ENCODE assay signal across 27 cellular contexts in genomic region chr17:18371455-18371854, GRCh38. TPM values are rescaled to one million over a fixed set of nuclear protein-coding genes. Genes with fewer than 3 reads are reported as not detected.
A peak's percentile ranks its signal among the peaks of the same experiment; 100 is the strongest.
DNase-seq lines count a peak whose midpoint lies in the region; ATAC-seq, FAIRE-seq and TF ChIP-seq lines count a peak whose summit lies in the region.
"Had no signal": no experiment of that assay in that cellular context is flagged by ENCODE, and none has a peak within 500 bp of the region (broad histone marks: within the 10 kb centered on the region; RNA-seq: fewer than 3 reads in every experiment).

No MANE protein-coding gene starts in this region.

- CTCF ChIA-PET in activated CD4-positive, alpha-beta T cell treated with anti-CD3 and anti-CD28 coated beads for 36 hours (lab: Charles Lee): no interaction called here

- ATAC-seq in activated CD4-positive, CD25-positive, alpha-beta regulatory T cell treated with anti-CD3 and anti-CD28 coated beads, Interleukin-2, amount 50 U/mL, for 24 hours: peak; percentile 50 to 51
- peak; percentile 33; the same call in 1 of the 3 replicates for ATAC-seq in RWPE2 (ENCODE audit: low read depth)
- ATAC-seq in stimulated activated effector memory CD8-positive, alpha-beta T cell treated with anti-CD3 and anti-CD28 coated beads, Interleukin-12 subunit alpha, Interleukin-12 subunit beta, amount 100 ng/mL, for 72 hours: peak; percentile 56
- ATAC-seq in GM21515 (IDR thresholded peaks at IDR 0.05; ENCODE audit: unreplicated experiment): no peak
- no peak for ATAC-seq in activated CD4-positive, alpha-beta T cell treated with anti-CD3 and anti-CD28 coated beads for 36 hours
- ATAC-seq: Right ventricle myocardium inferior had no signal

- H3K9me3 ChIP-seq in RWPE2 (ENCODE audit: severe bottlenecking): no peaks in the 10 kb centered on the region
- H3K9me3 ChIP-seq: SJSA1 had no signal

- intact Hi-C loops in activated CD4-positive, alpha-beta T cell treated with anti-CD3 and anti-CD28 coated beads for 36 hours (cut with DNase I, micrococcal nuclease): no loop called here

- DNase-seq in activated CD4-positive, CD25-positive, alpha-beta regulatory T cell (lab: John Stamatoyannopoulos, UW): no peak
- peak; percentile 32 for DNase-seq in GM13976 (ENCODE audit: low spot score)
- DNase-seq in RWPE2 (ENCODE audit: low spot score): no peak
- DNase-seq in stimulated activated effector memory CD8-positive, alpha-beta T cell treated with anti-CD3 and anti-CD28 coated beads, Interleukin-12 subunit alpha, Interleukin-12 subunit beta, amount 100 ng/mL, for 72 hours (ENCODE audit: low spot score in 2 of 2): no peak
- no peak for DNase-seq in activated CD4-positive, alpha-beta T cell treated with anti-CD3 and anti-CD28 coated beads for 36 hours
- no peak for DNase-seq in HTR-8/SVneo (ENCODE audit: insufficient read length, low spot score)
- DNase-seq: AML-193, GM23248, H9, Karpas-422, NCI-H1694 treated with DMSO at 0.1 percent for 48 hours, NCI-H2081 treated with DMSO at 0.1 percent for 48 hours, NCI-H2171 treated with DMSO at 0.1 percent for 48 hours, NCI-H524 treated with DMSO at 0.1 percent for 48 hours, NCI-H82, OCI-M1 had no signal

- H3K27ac ChIP-seq in RWPE2 (ENCODE audit: poor library complexity, severe bottlenecking): no peak overlapping the region
- H3K27ac ChIP-seq: 22Rv1, C4-2B, GM23248, SJSA1 had no signal

- H3K27me3 Mint-ChIP-seq in activated CD4-positive, alpha-beta T cell treated with anti-CD3 and anti-CD28 coated beads for 36 hours: peaks cover 5% of the 10 kb centered on the region

- no peaks in the 10 kb centered on the region for H3K36me3 ChIP-seq in RWPE2 (ENCODE audit: low read depth)
- H3K36me3 ChIP-seq: SJSA1 had no signal

- H3K4me1 ChIP-seq in RWPE2 (ENCODE audit: insufficient read depth, poor library complexity, severe bottlenecking): no peaks in the 10 kb centered on the region

- H3K4me1 Mint-ChIP-seq in stimulated activated effector memory CD8-positive, alpha-beta T cell treated with anti-CD3 and anti-CD28 coated beads, Interleukin-12 subunit alpha, Interleukin-12 subunit beta, amount 100 ng/mL, for 72 hours: peaks cover 15% of the 10 kb centered on the region
- no peaks in the 10 kb centered on the region for H3K4me1 Mint-ChIP-seq in activated CD4-positive, alpha-beta T cell treated with anti-CD3 and anti-CD28 coated beads for 36 hours
- H3K4me1 Mint-ChIP-seq: H9 had no signal

- H3K9me3 Mint-ChIP-seq in stimulated activated effector memory CD8-positive, alpha-beta T cell treated with anti-CD3 and anti-CD28 coated beads, Interleukin-12 subunit alpha, Interleukin-12 subunit beta, amount 100 ng/mL, for 72 hours: no peaks in the 10 kb centered on the region
- no peaks in the 10 kb centered on the region for H3K9me3 Mint-ChIP-seq in activated CD4-positive, alpha-beta T cell treated with anti-CD3 and anti-CD28 coated beads for 36 hours (ENCODE audit: low read depth)

- H3K4me3 ChIP-seq in RWPE2 (ENCODE audit: severe bottlenecking): no peak overlapping the region
- H3K4me3 ChIP-seq: GM23248, SJSA1 had no signal

- no peak for FAIRE-seq in HTR-8/SVneo (lab: Jason Lieb, UNC)
- FAIRE-seq: D721Med, GM12892, RCC 7860 had no signal

- no peaks in the 10 kb centered on the region for H3K27me3 ChIP-seq in RWPE2 (ENCODE audit: insufficient read depth, poor library complexity, severe bottlenecking)
- H3K27me3 ChIP-seq: SJSA1 had no signal

- in situ Hi-C loops in GM13976 (cut with MboI; ENCODE audit: low sequenced_read_pairs, unreplicated experiment): no loop called here

- POLR2A ChIA-PET in activated CD4-positive, alpha-beta T cell treated with anti-CD3 and anti-CD28 coated beads for 36 hours (lab: Charles Lee): no interaction called here

- TF ChIP-seq CTCF in GM13976 (IDR thresholded peaks at IDR 0.05; ENCODE audit: borderline replicate concordance, control extremely low read depth, extremely low read depth, insufficient read depth, missing control alignments) (no peak), RWPE2 (IDR thresholded peaks at IDR 0.05; ENCODE audit: poor library complexity, severe bottlenecking) (no peak)

- no peaks in the 10 kb centered on the region for H3K36me3 Mint-ChIP-seq in stimulated activated effector memory CD8-positive, alpha-beta T cell treated with anti-CD3 and anti-CD28 coated beads, Interleukin-12 subunit alpha, Interleukin-12 subunit beta, amount 100 ng/mL, for 72 hours
- H3K36me3 Mint-ChIP-seq in activated CD4-positive, alpha-beta T cell treated with anti-CD3 and anti-CD28 coated beads for 36 hours (ENCODE audit: low read depth): no peaks in the 10 kb centered on the region

- no peak overlapping the region for H3K4me3 Mint-ChIP-seq in stimulated activated effector memory CD8-positive, alpha-beta T cell treated with anti-CD3 and anti-CD28 coated beads, Interleukin-12 subunit alpha, Interleukin-12 subunit beta, amount 100 ng/mL, for 72 hours
- H3K4me3 Mint-ChIP-seq in activated CD4-positive, alpha-beta T cell treated with anti-CD3 and anti-CD28 coated beads for 36 hours: no peak overlapping the region
- H3K4me3 Mint-ChIP-seq: H9 had no signal

- no peak overlapping the region for H3K27ac Mint-ChIP-seq in stimulated activated effector memory CD8-positive, alpha-beta T cell treated with anti-CD3 and anti-CD28 coated beads, Interleukin-12 subunit alpha, Interleukin-12 subunit beta, amount 100 ng/mL, for 72 hours
- no peak overlapping the region for H3K27ac Mint-ChIP-seq in activated CD4-positive, alpha-beta T cell treated with anti-CD3 and anti-CD28 coated beads for 36 hours
- H3K27ac Mint-ChIP-seq: H9 had no signal

RNA-seq across cellular contexts. Expression of gene EVPLL, which starts 6.1 kb away (rescaled TPM):
- total RNA-seq in activated CD4-positive, alpha-beta T cell treated with anti-CD3 and anti-CD28 coated beads for 36 hours: under 1 TPM in 1 of 2 experiments, not detected in 1; 0.37 TPM
- total RNA-seq: GM23248; HT1080; Right ventricle myocardium inferior; SJSA1; T-helper 1 cell treated with Interleukin-12 subunit alpha and Interleukin-12 subunit beta and Interleukin-4 antibody, amounts not matched to agents 30 ng/mL and 1 ng/mL, for 36 hours had no signal

RNA-seq across cellular contexts. Expression of gene SHMT1, which starts 8.1 kb away (rescaled TPM):
- total RNA-seq in activated CD4-positive, alpha-beta T cell treated with anti-CD3 and anti-CD28 coated beads for 36 hours: 10 to 100 TPM; 58.7 to 61.0 TPM

RNA-seq across cellular contexts. Expression of gene SMCR8, which starts 56.4 kb away (rescaled TPM):
- total RNA-seq in activated CD4-positive, alpha-beta T cell treated with anti-CD3 and anti-CD28 coated beads for 36 hours: 10 to 100 TPM; 13.2 to 14.5 TPM

RNA-seq across cellular contexts. Expression of gene TOP3A, which starts 56.7 kb away (rescaled TPM):
- 10 to 100 TPM; 44.1 to 57.9 TPM for total RNA-seq in activated CD4-positive, alpha-beta T cell treated with anti-CD3 and anti-CD28 coated beads for 36 hours

Comparison
In these comparisons a context has a peak if more than half of its experiments do, and no peak if none do; other contexts are left out.
1. ATAC-seq: peak in activated CD4-positive, CD25-positive, alpha-beta regulatory T cell treated with anti-CD3 and anti-CD28 coated beads, Interleukin-2, amount 50 U/mL, for 24 hours (2 of 2), RWPE2 (single experiment) and stimulated activated effector memory CD8-positive, alpha-beta T cell treated with anti-CD3 and anti-CD28 coated beads, Interleukin-12 subunit alpha, Interleukin-12 subunit beta, amount 100 ng/mL, for 72 hours (single experiment); none in GM21515 (single experiment) and activated CD4-positive, alpha-beta T cell treated with anti-CD3 and anti-CD28 coated beads for 36 hours (single experiment).